ENCODE assay signal across 1 cellular context in genomic region chr14:89417111-89417468, GRCh38.
A peak's percentile ranks its signal among the peaks of the same experiment; 100 is the strongest.
TF ChIP-seq lines count a peak whose summit lies in the region.

Gene FOXN3, minus strand, starts transcription at chr14:89417233. Its CDS starts 4,757 bp downstream, at chr14:89412476.

TF ChIP-seq in HepG2, 621 proteins besides CTCF, POLR2A, EP300 and RAD21 (continued from another document and continues in another):
- TF ChIP-seq ZBTB46 (CRISPR knock-in tag; IDR thresholded peaks at IDR 0.05; ENCODE audit: borderline replicate concordance): no peak
- peak; percentile 39; the same call in 1 of the 2 replicates for TF ChIP-seq SOX5 (CRISPR knock-in tag; IDR thresholded peaks at IDR 0.05; ENCODE audit: borderline replicate concordance)
- TF ChIP-seq TSC22D2 (CRISPR knock-in tag; IDR thresholded peaks at IDR 0.05; ENCODE audit: borderline replicate concordance): no peak
- TF ChIP-seq, protein P1, sequence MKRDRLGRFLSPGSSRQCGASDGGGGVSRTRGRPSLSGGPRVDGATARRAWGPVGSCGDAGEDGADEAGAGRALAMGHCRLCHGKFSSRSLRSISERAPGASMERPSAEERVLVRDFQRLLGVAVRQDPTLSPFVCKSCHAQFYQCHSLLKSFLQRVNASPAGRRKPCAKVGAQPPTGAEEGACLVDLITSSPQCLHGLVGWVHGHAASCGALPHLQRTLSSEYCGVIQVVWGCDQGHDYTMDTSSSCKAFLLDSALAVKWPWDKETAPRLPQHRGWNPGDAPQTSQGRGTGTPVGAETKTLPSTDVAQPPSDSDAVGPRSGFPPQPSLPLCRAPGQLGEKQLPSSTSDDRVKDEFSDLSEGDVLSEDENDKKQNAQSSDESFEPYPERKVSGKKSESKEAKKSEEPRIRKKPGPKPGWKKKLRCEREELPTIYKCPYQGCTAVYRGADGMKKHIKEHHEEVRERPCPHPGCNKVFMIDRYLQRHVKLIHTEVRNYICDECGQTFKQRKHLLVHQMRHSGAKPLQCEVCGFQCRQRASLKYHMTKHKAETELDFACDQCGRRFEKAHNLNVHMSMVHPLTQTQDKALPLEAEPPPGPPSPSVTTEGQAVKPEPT (CRISPR knock-in tag; IDR thresholded peaks at IDR 0.05; ENCODE audit: low read depth): no peak
- TF ChIP-seq ZMYM2 (CRISPR knock-in tag; IDR thresholded peaks at IDR 0.05): no peak
- no peak for TF ChIP-seq GZF1 (CRISPR knock-in tag; IDR thresholded peaks at IDR 0.05)
- TF ChIP-seq PAXIP1 (CRISPR knock-in tag; conservative IDR thresholded peaks at IDR 0.05): peak; percentile 45; the same call in 1 of the 2 replicates
- TF ChIP-seq AGO1 (IDR thresholded peaks at IDR 0.05; ENCODE audit: low read depth, low read length, poor library complexity, severe bottlenecking): no peak
- TF ChIP-seq ZNF251 (CRISPR knock-in tag; IDR thresholded peaks at IDR 0.05): no peak
- 0 out of 2 replicates have a peak, but pooled peaks have one; percentile 30 for TF ChIP-seq HINFP (CRISPR knock-in tag; IDR thresholded peaks at IDR 0.05; ENCODE audit: low read depth)
- TF ChIP-seq ZUFSP (CRISPR knock-in tag; IDR thresholded peaks at IDR 0.05; ENCODE audit: borderline replicate concordance): no peak
- TF ChIP-seq THYN1 (CRISPR knock-in tag; IDR thresholded peaks at IDR 0.05; ENCODE audit: borderline replicate concordance, low read depth): no peak
- TF ChIP-seq, protein P2, sequence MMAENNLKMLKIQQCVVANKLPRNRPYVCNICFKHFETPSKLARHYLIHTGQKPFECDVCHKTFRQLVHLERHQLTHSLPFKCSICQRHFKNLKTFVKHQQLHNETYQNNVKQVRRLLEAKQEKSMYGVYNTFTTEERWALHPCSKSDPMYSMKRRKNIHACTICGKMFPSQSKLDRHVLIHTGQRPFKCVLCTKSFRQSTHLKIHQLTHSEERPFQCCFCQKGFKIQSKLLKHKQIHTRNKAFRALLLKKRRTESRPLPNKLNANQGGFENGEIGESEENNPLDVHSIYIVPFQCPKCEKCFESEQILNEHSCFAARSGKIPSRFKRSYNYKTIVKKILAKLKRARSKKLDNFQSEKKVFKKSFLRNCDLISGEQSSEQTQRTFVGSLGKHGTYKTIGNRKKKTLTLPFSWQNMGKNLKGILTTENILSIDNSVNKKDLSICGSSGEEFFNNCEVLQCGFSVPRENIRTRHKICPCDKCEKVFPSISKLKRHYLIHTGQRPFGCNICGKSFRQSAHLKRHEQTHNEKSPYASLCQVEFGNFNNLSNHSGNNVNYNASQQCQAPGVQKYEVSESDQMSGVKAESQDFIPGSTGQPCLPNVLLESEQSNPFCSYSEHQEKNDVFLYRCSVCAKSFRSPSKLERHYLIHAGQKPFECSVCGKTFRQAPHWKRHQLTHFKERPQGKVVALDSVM (CRISPR knock-in tag; IDR thresholded peaks at IDR 0.05): no peak
- no peak for TF ChIP-seq ZNF761 (CRISPR knock-in tag; conservative IDR thresholded peaks at IDR 0.05)
- no peak for TF ChIP-seq JUN (CRISPR knock-in tag; IDR thresholded peaks at IDR 0.05)
- TF ChIP-seq NFE2L2 (IDR thresholded peaks at IDR 0.05; ENCODE audit: low read length): no peak
- TF ChIP-seq ZNF510 (CRISPR knock-in tag; IDR thresholded peaks at IDR 0.05; ENCODE audit: low read depth): no peak
- TF ChIP-seq REXO4 (CRISPR knock-in tag; IDR thresholded peaks at IDR 0.05; ENCODE audit: borderline replicate concordance): no peak
- TF ChIP-seq ZNF577 (CRISPR knock-in tag; IDR thresholded peaks at IDR 0.05; ENCODE audit: borderline replicate concordance, low read depth): no peak
- no peak for TF ChIP-seq ZNF3 (CRISPR knock-in tag; IDR thresholded peaks at IDR 0.05)
- TF ChIP-seq MEF2D (CRISPR knock-in tag; IDR thresholded peaks at IDR 0.05): no peak
- no peak for TF ChIP-seq TEAD2 (CRISPR knock-in tag; IDR thresholded peaks at IDR 0.05)
- no peak for TF ChIP-seq HNF4A (CRISPR knock-in tag; IDR thresholded peaks at IDR 0.05)
- TF ChIP-seq, protein P3, sequence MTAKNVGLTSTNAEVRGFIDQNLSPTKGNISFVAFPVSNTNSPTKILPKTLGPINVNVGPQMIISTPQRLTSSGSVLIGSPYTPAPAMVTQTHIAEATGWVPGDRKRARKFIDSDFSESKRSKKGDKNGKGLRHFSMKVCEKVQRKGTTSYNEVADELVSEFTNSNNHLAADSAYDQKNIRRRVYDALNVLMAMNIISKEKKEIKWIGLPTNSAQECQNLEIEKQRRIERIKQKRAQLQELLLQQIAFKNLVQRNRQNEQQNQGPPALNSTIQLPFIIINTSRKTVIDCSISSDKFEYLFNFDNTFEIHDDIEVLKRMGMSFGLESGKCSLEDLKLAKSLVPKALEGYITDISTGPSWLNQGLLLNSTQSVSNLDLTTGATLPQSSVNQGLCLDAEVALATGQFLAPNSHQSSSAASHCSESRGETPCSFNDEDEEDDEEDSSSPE (CRISPR knock-in tag; IDR thresholded peaks at IDR 0.05): no peak; the same call in 1 of the 2 replicates
- no peak for TF ChIP-seq RFXANK (CRISPR knock-in tag; IDR thresholded peaks at IDR 0.05)
- TF ChIP-seq ZNF501 (CRISPR knock-in tag; IDR thresholded peaks at IDR 0.05): no peak
- TF ChIP-seq, protein P4, sequence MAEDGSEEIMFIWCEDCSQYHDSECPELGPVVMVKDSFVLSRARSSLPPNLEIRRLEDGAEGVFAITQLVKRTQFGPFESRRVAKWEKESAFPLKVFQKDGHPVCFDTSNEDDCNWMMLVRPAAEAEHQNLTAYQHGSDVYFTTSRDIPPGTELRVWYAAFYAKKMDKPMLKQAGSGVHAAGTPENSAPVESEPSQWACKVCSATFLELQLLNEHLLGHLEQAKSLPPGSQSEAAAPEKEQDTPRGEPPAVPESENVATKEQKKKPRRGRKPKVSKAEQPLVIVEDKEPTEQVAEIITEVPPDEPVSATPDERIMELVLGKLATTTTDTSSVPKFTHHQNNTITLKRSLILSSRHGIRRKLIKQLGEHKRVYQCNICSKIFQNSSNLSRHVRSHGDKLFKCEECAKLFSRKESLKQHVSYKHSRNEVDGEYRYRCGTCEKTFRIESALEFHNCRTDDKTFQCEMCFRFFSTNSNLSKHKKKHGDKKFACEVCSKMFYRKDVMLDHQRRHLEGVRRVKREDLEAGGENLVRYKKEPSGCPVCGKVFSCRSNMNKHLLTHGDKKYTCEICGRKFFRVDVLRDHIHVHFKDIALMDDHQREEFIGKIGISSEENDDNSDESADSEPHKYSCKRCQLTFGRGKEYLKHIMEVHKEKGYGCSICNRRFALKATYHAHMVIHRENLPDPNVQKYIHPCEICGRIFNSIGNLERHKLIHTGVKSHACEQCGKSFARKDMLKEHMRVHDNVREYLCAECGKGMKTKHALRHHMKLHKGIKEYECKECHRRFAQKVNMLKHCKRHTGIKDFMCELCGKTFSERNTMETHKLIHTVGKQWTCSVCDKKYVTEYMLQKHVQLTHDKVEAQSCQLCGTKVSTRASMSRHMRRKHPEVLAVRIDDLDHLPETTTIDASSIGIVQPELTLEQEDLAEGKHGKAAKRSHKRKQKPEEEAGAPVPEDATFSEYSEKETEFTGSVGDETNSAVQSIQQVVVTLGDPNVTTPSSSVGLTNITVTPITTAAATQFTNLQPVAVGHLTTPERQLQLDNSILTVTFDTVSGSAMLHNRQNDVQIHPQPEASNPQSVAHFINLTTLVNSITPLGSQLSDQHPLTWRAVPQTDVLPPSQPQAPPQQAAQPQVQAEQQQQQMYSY (CRISPR knock-in tag; IDR thresholded peaks at IDR 0.05): peak; percentile 97
- TF ChIP-seq SIN3A (IDR thresholded peaks at IDR 0.05; ENCODE audit: borderline replicate concordance, low read depth, low read length): peak; percentile 62; the same call in 1 of the 2 replicates
- TF ChIP-seq ZNF777 (CRISPR knock-in tag; IDR thresholded peaks at IDR 0.05): peak; percentile 74
- TF ChIP-seq ZNF850 (CRISPR knock-in tag; conservative IDR thresholded peaks at IDR 0.05): no peak
- peak; percentile 41; the same call in 1 of the 2 replicates for TF ChIP-seq THAP11 (CRISPR knock-in tag; IDR thresholded peaks at IDR 0.05)
- TF ChIP-seq, protein P5, sequence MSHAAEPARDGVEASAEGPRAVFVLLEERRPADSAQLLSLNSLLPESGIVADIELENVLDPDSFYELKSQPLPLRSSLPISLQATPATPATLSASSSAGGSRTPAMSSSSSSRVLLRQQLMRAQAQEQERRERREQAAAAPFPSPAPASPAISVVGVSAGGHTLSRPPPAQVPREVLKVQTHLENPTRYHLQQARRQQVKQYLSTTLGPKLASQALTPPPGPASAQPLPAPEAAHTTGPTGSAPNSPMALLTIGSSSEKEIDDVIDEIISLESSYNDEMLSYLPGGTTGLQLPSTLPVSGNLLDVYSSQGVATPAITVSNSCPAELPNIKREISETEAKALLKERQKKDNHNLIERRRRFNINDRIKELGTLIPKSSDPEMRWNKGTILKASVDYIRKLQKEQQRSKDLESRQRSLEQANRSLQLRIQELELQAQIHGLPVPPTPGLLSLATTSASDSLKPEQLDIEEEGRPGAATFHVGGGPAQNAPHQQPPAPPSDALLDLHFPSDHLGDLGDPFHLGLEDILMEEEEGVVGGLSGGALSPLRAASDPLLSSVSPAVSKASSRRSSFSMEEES (CRISPR knock-in tag; IDR thresholded peaks at IDR 0.05): peak; percentile 80; the same call in 1 of the 2 replicates
- TF ChIP-seq, protein P6, sequence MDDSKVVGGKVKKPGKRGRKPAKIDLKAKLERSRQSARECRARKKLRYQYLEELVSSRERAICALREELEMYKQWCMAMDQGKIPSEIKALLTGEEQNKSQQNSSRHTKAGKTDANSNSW (CRISPR knock-in tag; IDR thresholded peaks at IDR 0.05; ENCODE audit: borderline replicate concordance): no peak
- TF ChIP-seq IRX3 (CRISPR knock-in tag; IDR thresholded peaks at IDR 0.05; ENCODE audit: borderline replicate concordance, low read depth): no peak
- no peak for TF ChIP-seq HNRNPK (IDR thresholded peaks at IDR 0.05; ENCODE audit: low read depth, low read length, poor library complexity, severe bottlenecking)
- TF ChIP-seq ZNF460 (CRISPR knock-in tag; IDR thresholded peaks at IDR 0.05; ENCODE audit: borderline replicate concordance): no peak
- TF ChIP-seq SKI (IDR thresholded peaks at IDR 0.05; ENCODE audit: partially characterized antibody): peak; percentile 84
- TF ChIP-seq SRY (CRISPR knock-in tag; IDR thresholded peaks at IDR 0.05): no peak
- TF ChIP-seq RBFOX2 (IDR thresholded peaks at IDR 0.05; ENCODE audit: low read depth, low read length): no peak; the same call in 1 of the 2 replicates
- no peak for TF ChIP-seq IRF2 (CRISPR knock-in tag; IDR thresholded peaks at IDR 0.05)
- TF ChIP-seq ZNF335 (CRISPR knock-in tag; IDR thresholded peaks at IDR 0.05): no peak
- no peak for TF ChIP-seq ZNF567 (CRISPR knock-in tag; IDR thresholded peaks at IDR 0.05; ENCODE audit: borderline replicate concordance)
- TF ChIP-seq MAX (IDR thresholded peaks at IDR 0.05): peak; percentile 48
- TF ChIP-seq SNRNP70 (IDR thresholded peaks at IDR 0.05; ENCODE audit: low read depth, low read length): no peak
- no peak for TF ChIP-seq ZNF788 (CRISPR knock-in tag; IDR thresholded peaks at IDR 0.05; ENCODE audit: borderline replicate concordance)
